ENCODE assay signal across 13 cellular contexts in genomic region chr14:83706555-83706954, GRCh38.
A peak's percentile ranks its signal among the peaks of the same experiment; 100 is the strongest.
DNase-seq lines count a peak whose midpoint lies in the region; ATAC-seq and TF ChIP-seq lines count a peak whose summit lies in the region.
"Had no signal": no experiment of that assay in that cellular context is flagged by ENCODE, and none has a peak within 500 bp of the region (broad histone marks: within the 10 kb centered on the region; RNA-seq: fewer than 3 reads in every experiment).

No MANE protein-coding gene starts in this region.

- ATAC-seq in GM21526 (IDR thresholded peaks at IDR 0.05; ENCODE audit: low FRiP score, unreplicated experiment) (no peak), HG03457 (IDR thresholded peaks at IDR 0.05; ENCODE audit: unreplicated experiment) (no peak), HG03139 (IDR thresholded peaks at IDR 0.05; ENCODE audit: unreplicated experiment) (no peak)
- ATAC-seq: activated CD8-positive, alpha-beta T cell treated with anti-CD3 and anti-CD28 coated beads, Interleukin-2, amount 10 ng/mL, durations not matched to agents 7 days and 5 days; K562 had no signal

- H3K27me3 ChIP-seq in BJ (ENCODE audit: control insufficient read depth, insufficient read depth, low read length), result no peaks in the 10 kb centered on the region
- H3K27me3 ChIP-seq in MG63, result no peaks in the 10 kb centered on the region
- H3K27me3 ChIP-seq: BLaER1 treated with 17β-estradiol and CSF1 and Interleukin-3, amounts not matched to agents 10 nM and 100 nM; cardiac muscle cell had no signal

- DNase-seq in BJ (ENCODE audit: low read depth), result peak; percentile 2
- DNase-seq in MG63, result peak; percentile 0
- peak; percentile 6 for DNase-seq in astrocyte of the spinal cord (ENCODE audit: low read depth, low spot score)
- DNase-seq in left kidney (ENCODE audit: low read depth, low spot score), result peak; percentile 15
- DNase-seq in head of caudate nucleus, result no peak
- DNase-seq: activated CD8-positive, alpha-beta T cell treated with anti-CD3 and anti-CD28 coated beads, Interleukin-2, amount 10 ng/mL, durations not matched to agents 7 days and 5 days; T1000 had no signal

- intact Hi-C loops in head of caudate nucleus (cut with DNase I), result no loop called here

- H3K4me3 ChIP-seq in BJ (ENCODE audit: low read depth, low read length), result no peak overlapping the region
- H3K4me3 ChIP-seq in MG63, result no peak overlapping the region
- H3K4me3 ChIP-seq in astrocyte of the spinal cord (ENCODE audit: low read depth, low read length), result no peak overlapping the region
- H3K4me3 ChIP-seq: BLaER1 treated with 17β-estradiol and CSF1 and Interleukin-3, amounts not matched to agents 10 nM and 100 nM; cardiac muscle cell; K562 had no signal

- no peak for TF ChIP-seq CTCF in BJ (IDR thresholded peaks at IDR 0.05; ENCODE audit: insufficient read depth, low read depth, low read length)
- TF ChIP-seq CTCF in astrocyte of the spinal cord (IDR thresholded peaks at IDR 0.05; ENCODE audit: low read depth, low read length), result no peak

- H3K36me3 ChIP-seq in BJ (ENCODE audit: control insufficient read depth, insufficient read depth, low read length) (no peaks in the 10 kb centered on the region), MG63 (no peaks in the 10 kb centered on the region)
- H3K36me3 ChIP-seq: BLaER1 treated with 17β-estradiol and CSF1 and Interleukin-3, amounts not matched to agents 10 nM and 100 nM; cardiac muscle cell had no signal

- no peaks in the 10 kb centered on the region for H3K9me3 ChIP-seq in MG63

- CTCF ChIA-PET in BJ (lab: Yijun Ruan, JAX), result interaction anchor here (1.0 kb wide), 1 partner anchor 12 kb away, joined by 3 read pairs; no protein-coding TSS in a partner anchor

- POLR2A ChIA-PET in BJ (lab: Charles Lee), result interaction anchor here (0.6 kb wide), 1 partner anchor 32 kb away, joined by 5 read pairs; no protein-coding TSS in a partner anchor

- in situ Hi-C loops in astrocyte of the spinal cord (cut with HindIII; ENCODE audit: low sequenced_read_pairs), result no loop called here

Comparison
In these comparisons a context has a peak if more than half of its experiments do, and no peak if none do; other contexts are left out.
1. DNase-seq: peak in BJ (single experiment), MG63 (single experiment), astrocyte of the spinal cord (single experiment) and left kidney (single experiment); none in head of caudate nucleus (0 of 42).